Comparison of ENCODE assay signal across 8 cellular contexts in genomic region chr1:39539252-39539790, GRCh38. TPM values are rescaled to one million over a fixed set of nuclear protein-coding genes. Genes with fewer than 3 reads are reported as not detected.
A peak's percentile ranks its signal among the peaks of the same experiment; 100 is the strongest.
DNase-seq lines count a peak whose midpoint lies in the region; ATAC-seq and TF ChIP-seq lines count a peak whose summit lies in the region.

No MANE protein-coding gene starts in this region.

- H3K4me3 Mint-ChIP-seq in type B pancreatic cell: no peak overlapping the region

- no peaks in the 10 kb centered on the region for H3K9me3 Mint-ChIP-seq in type B pancreatic cell

- peaks cover 8% of the 10 kb centered on the region for H3K36me3 Mint-ChIP-seq in type B pancreatic cell

- no peaks in the 10 kb centered on the region for H3K27me3 Mint-ChIP-seq in type B pancreatic cell

- TF ChIP-seq CTCF in type B pancreatic cell (conservative IDR thresholded peaks at IDR 0.05): peak; percentile 92

- H3K27ac Mint-ChIP-seq in type B pancreatic cell: peak overlapping the region; percentile 58

- DNase-seq in DMS53 (lab: John Stamatoyannopoulos, UW) (peak; percentile 92), NCI-H526 treated with DMSO at 0.1 percent for 48 hours (lab: John Stamatoyannopoulos, UW) (peak; percentile 62), erythroblast (lab: John Stamatoyannopoulos, UW) (peak; percentile 58 to 72), myocyte (ENCODE audit: low read depth) (peak; percentile 80), type B pancreatic cell (ENCODE audit: extremely low spot score, unreplicated experiment) (no peak), NCI-H187 treated with DMSO at 0.1 percent for 48 hours (lab: John Stamatoyannopoulos, UW) (no peak)
- peak; percentile 42 to 49 for DNase-seq in activated CD4-positive, alpha-beta T cell treated with anti-CD3 and anti-CD28 coated beads, Interleukin-2, amount 50 U/mL, for 48 hours

- no peaks in the 10 kb centered on the region for H3K4me1 Mint-ChIP-seq in type B pancreatic cell (ENCODE audit: unreplicated experiment)

- no peak for TF ChIP-seq POLR2A in erythroblast (IDR thresholded peaks at IDR 0.05; ENCODE audit: low read length)

- ATAC-seq in HG02938 (IDR thresholded peaks at IDR 0.05; ENCODE audit: unreplicated experiment): peak; percentile 52

RNA-seq across cellular contexts. Expression of gene PABPC4, which starts 37.3 kb away (rescaled TPM):
- total RNA-seq in myocyte (167 and 184 TPM in 2 replicates), type B pancreatic cell (ENCODE audit: low replicate concordance) (283 and 291 TPM in 2 replicates)
- 115 TPM for polyA plus RNA-seq in myocyte (2012)

RNA-seq across cellular contexts. Expression of gene BMP8A, which starts 47.9 kb away (rescaled TPM):
- total RNA-seq in myocyte (0.51 and 1.7 TPM in 2 replicates), type B pancreatic cell (ENCODE audit: low replicate concordance) (0.52 and 1.1 TPM in 2 replicates)
- 0.26 TPM for polyA plus RNA-seq in myocyte (2012)

Comparison
In these comparisons a context has a peak if more than half of its experiments do, and no peak if none do; other contexts are left out.
1. DNase-seq: peak in DMS53 (single experiment), NCI-H526 treated with DMSO at 0.1 percent for 48 hours (single experiment), activated CD4-positive, alpha-beta T cell treated with anti-CD3 and anti-CD28 coated beads, Interleukin-2, amount 50 U/mL, for 48 hours (2 of 2), erythroblast (2 of 2) and myocyte (single experiment); none in type B pancreatic cell (single experiment) and NCI-H187 treated with DMSO at 0.1 percent for 48 hours (single experiment).